Comparison of ENCODE assay signal across 19 cellular contexts in the genomic region with DNA sequence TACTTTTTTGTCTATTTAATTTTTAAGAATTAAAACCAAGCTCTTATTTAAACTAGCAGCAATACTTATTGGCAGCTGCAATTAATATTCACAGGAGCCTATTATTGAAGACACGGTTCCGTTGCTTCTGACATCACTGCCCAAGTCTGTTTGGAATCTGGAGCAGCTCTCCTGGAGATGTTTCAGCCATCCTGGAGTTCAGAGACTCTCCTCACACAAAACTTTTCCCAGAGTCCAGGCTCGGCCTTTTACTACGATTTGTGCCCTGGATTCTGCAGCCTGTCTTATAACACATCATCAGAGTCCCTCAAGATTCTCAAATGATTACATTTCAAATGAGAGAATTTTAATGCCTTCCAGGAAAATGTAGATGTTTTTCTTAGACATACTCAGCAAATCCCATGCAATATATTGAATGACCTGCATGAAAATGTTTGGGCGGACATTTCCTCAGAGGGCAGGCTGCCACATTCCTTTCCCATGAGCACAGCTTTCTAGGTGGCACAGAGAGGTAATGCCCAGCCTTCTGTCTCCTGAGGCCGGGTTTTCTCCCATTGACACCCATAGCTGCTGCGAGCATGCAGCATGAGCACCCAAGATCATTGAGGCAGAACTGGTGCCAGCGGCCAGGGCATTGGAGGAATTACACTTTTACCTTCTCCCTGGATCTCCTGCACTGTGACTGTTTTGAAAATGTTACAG.
DNase-seq lines count a peak whose midpoint lies in the region; ATAC-seq and TF ChIP-seq lines count a peak whose summit lies in the region.
"Had no signal": no experiment of that assay in that cellular context is flagged by ENCODE, and none has a peak within 500 bp of the region (broad histone marks: within the 10 kb centered on the region; RNA-seq: fewer than 3 reads in every experiment).

No MANE protein-coding gene starts in this region.

- H3K4me3 ChIP-seq in thyroid gland (replicated peaks in 1 of 3) = no peak overlapping the region
- H3K4me3 ChIP-seq: breast epithelium, upper lobe of left lung had no signal

- H3K9me3 ChIP-seq in thyroid gland = no peaks in the 10 kb centered on the region
- H3K9me3 ChIP-seq: upper lobe of left lung had no signal

- no peaks in the 10 kb centered on the region for H3K36me3 ChIP-seq in thyroid gland
- H3K36me3 ChIP-seq: breast epithelium, upper lobe of left lung, WERI-Rb-1 had no signal

- DNase-seq in Right ventricle myocardium superior = no peak
- DNase-seq in cardiac septum (ENCODE audit: low spot score) = no peak
- DNase-seq in astrocyte of the hippocampus (ENCODE audit: low read depth, low spot score) = peak; percentile 85
- peak; percentile 95 for DNase-seq in glomerular visceral epithelial cell (ENCODE audit: extremely low spot score)
- DNase-seq in thyroid gland = peak; percentile 87 to 90
- DNase-seq in posterior cingulate gyrus = no peak
- DNase-seq in NCI-H2227 (lab: John Stamatoyannopoulos, UW; ENCODE audit: unreplicated experiment) = no peak
- DNase-seq: CD8-positive, alpha-beta T cell; naive thymus-derived CD8-positive, alpha-beta T cell; NCI-H1092; NCI-H2227 treated with DMSO at 0.1 percent for 48 hours; stimulated activated CD4-positive, alpha-beta T cell treated with anti-CD3 and anti-CD28 coated beads, Interleukin-4, amount 100 ng/mL, for 4 hours; upper lobe of left lung; WERI-Rb-1 had no signal

- ATAC-seq in Right ventricle myocardium superior (ENCODE audit: poor library complexity) (peak; percentile 64), GM19397 (IDR thresholded peaks at IDR 0.05; ENCODE audit: unreplicated experiment) (no peak)
- ATAC-seq: CD8-positive, alpha-beta T cell; left lobe of liver; naive thymus-derived CD8-positive, alpha-beta T cell; sciatic nerve had no signal

- no peaks in the 10 kb centered on the region for H3K27me3 ChIP-seq in thyroid gland
- H3K27me3 ChIP-seq: breast epithelium, upper lobe of left lung had no signal

- TF ChIP-seq CTCF in thyroid gland (IDR thresholded peaks at IDR 0.05) = peak in 3 of 6 experiments; percentile 6 to 31 (median 25)

- H3K27ac ChIP-seq in thyroid gland = peak overlapping the region; percentile 52 to 81 (median 70)
- H3K27ac ChIP-seq: 22Rv1, breast epithelium, WERI-Rb-1 had no signal

- WGBS in thyroid gland, 2 donors = 44 to 71% methylated on average over 8 of the region's 8 CpGs

- TF ChIP-seq POLR2A in thyroid gland (IDR thresholded peaks at IDR 0.05) = peak in 1 of 2 donors; percentile 36

- intact Hi-C loops in Right ventricle myocardium superior (cut with DNase I) (loop anchor here (5.0 kb wide), 1 partner anchor 110 kb away; no protein-coding TSS in a partner anchor), cardiac septum (cut with DNase I) (no loop called here), thyroid gland (cut with DNase I) (no loop called here), posterior cingulate gyrus (cut with DNase I) (no loop called here)

- H3K4me1 ChIP-seq in thyroid gland = peaks cover 18 to 31% of the 10 kb centered on the region in 2 donors
- H3K4me1 ChIP-seq: breast epithelium had no signal

Comparison
In these comparisons a context has a peak if more than half of its experiments do, and no peak if none do; other contexts are left out.
1. DNase-seq: peak in astrocyte of the hippocampus (single experiment), glomerular visceral epithelial cell (single experiment) and thyroid gland (2 of 2); none in Right ventricle myocardium superior (single experiment), cardiac septum (single experiment), posterior cingulate gyrus (0 of 10) and NCI-H2227 (single experiment).